ENCODE assay signal across 19 cellular contexts in genomic region chr18:63062246-63062645, GRCh38.
"Had no signal": no experiment of that assay in that cellular context is flagged by ENCODE, and none has a peak within 500 bp of the region (broad histone marks: within the 10 kb centered on the region; RNA-seq: fewer than 3 reads in every experiment).

No MANE protein-coding gene starts in this region.

- H3K36me3 Mint-ChIP-seq: WTC11 had no signal

- H3K36me3 ChIP-seq: brain microvascular endothelial cell, lower lobe of right lung, sigmoid colon, upper lobe of right lung had no signal

- H3K4me1 ChIP-seq: lower lobe of right lung, upper lobe of right lung had no signal

- H3K9me3 Mint-ChIP-seq: activated CD4-positive, alpha-beta memory T cell treated with anti-CD3 and anti-CD28 coated beads, Interleukin-2, amount 10 ng/mL, durations not matched to agents 7 days and 5 days; activated T-helper 2 cell treated with anti-CD3 and anti-CD28 coated beads, Interferon-gamma antibody, Interleukin-2, Interleukin-4, amounts not matched to agents 10 μg/mL and 5 μg/mL and 100 μg/mL, durations not matched to agents 14 hours and 24 hours and 36 hours; nephron; T-helper 2 cell treated with Interferon-gamma antibody and Interleukin-4, amounts not matched to agents 5 μg/mL and 100 μg/mL, for 36 hours; WTC11 had no signal

- H3K27me3 ChIP-seq: brain microvascular endothelial cell, upper lobe of right lung had no signal

- DNase-seq: activated CD4-positive, alpha-beta memory T cell treated with anti-CD3 and anti-CD28 coated beads, Interleukin-2, amount 10 ng/mL, durations not matched to agents 7 days and 5 days; activated CD4-positive, alpha-beta T cell treated with anti-CD3 and anti-CD28 coated beads for 4 hours; activated naive CD4-positive, alpha-beta T cell treated with Interleukin-2 at 50 U/mL for 16 hours; activated T-cell treated with anti-CD3 and anti-CD28 coated beads, Interleukin-2, amount 50 U/mL, for 1 hour; brain microvascular endothelial cell; central memory CD4-positive, alpha-beta T cell; head of caudate nucleus; lower lobe of right lung; midbrain; sigmoid colon; stimulated activated naive CD4-positive, alpha-beta T cell; upper lobe of right lung had no signal

- H3K27ac Mint-ChIP-seq: activated CD4-positive, alpha-beta memory T cell treated with anti-CD3 and anti-CD28 coated beads, Interleukin-2, amount 10 ng/mL, durations not matched to agents 7 days and 5 days; activated T-helper 2 cell treated with anti-CD3 and anti-CD28 coated beads, Interferon-gamma antibody, Interleukin-2, Interleukin-4, amounts not matched to agents 10 μg/mL and 5 μg/mL and 100 μg/mL, durations not matched to agents 14 hours and 24 hours and 36 hours; T-helper 2 cell treated with Interferon-gamma antibody and Interleukin-4, amounts not matched to agents 5 μg/mL and 100 μg/mL, for 36 hours; WTC11 had no signal

- H3K4me1 Mint-ChIP-seq: activated CD4-positive, alpha-beta memory T cell treated with anti-CD3 and anti-CD28 coated beads, Interleukin-2, amount 10 ng/mL, durations not matched to agents 7 days and 5 days had no signal

- H3K27ac ChIP-seq: brain microvascular endothelial cell, lower lobe of right lung, sigmoid colon, upper lobe of right lung had no signal

- H3K4me3 ChIP-seq: lower lobe of right lung, sigmoid colon, upper lobe of right lung had no signal

- ATAC-seq: lower lobe of right lung had no signal

- H3K4me3 Mint-ChIP-seq: activated CD4-positive, alpha-beta memory T cell treated with anti-CD3 and anti-CD28 coated beads, Interleukin-2, amount 10 ng/mL, durations not matched to agents 7 days and 5 days; nephron; T-helper 2 cell treated with Interferon-gamma antibody and Interleukin-4, amounts not matched to agents 5 μg/mL and 100 μg/mL, for 36 hours; WTC11 had no signal

- FAIRE-seq: colon, frontal cortex, keratinocyte had no signal

- H3K9me3 ChIP-seq: lower lobe of right lung, sigmoid colon, upper lobe of right lung had no signal
